Comparison of ENCODE assay signal across 1 cellular context in the genomic region with DNA sequence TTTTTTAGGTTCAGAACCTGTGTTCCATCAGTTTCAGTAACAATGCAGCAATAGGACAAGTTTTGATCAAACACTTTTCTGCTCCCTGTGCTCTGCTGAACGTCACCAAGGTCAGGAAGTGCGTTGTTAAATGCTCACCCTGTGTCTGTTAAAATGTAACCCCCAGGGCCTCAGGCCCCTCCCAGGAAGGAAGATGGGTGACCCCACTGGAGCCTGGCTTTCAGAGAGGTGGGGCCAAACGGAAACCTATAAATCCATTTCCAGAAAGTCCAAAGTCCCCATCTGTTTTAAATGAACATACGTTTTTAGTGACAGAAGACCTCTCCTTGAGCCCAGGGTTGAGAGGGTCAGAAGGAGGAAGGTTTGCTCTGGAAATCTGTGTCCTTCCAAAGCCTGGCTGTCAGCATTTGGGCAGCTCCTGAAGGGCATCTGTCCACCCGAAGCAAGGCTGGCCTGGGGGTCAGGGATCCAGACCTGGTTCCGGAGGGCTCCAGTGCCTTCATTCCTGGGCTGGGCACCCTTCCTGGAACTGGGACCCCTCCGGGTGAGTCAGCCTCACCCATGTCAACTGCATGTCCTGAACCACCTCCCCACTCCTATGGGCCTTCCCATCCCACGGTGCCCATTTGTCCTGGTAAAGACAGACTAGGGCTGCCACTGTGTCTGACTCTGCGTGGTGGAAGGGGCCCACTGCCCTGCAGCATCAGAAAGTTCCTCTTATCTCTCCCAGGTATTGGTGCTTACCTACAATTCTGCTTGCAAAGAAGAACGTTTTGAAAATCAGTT.
TF ChIP-seq lines count a peak whose summit lies in the region.

No MANE protein-coding gene starts in this region.

TF ChIP-seq in HepG2, 621 proteins besides CTCF, POLR2A, EP300 and RAD21 (continued from another document):
- TF ChIP-seq ZBTB40 (IDR thresholded peaks at IDR 0.05) (no peak), ZBTB40 (CRISPR knock-in tag; IDR thresholded peaks at IDR 0.05) (no peak; the same call in 1 of the 2 replicates), HIC2 (CRISPR knock-in tag; IDR thresholded peaks at IDR 0.05; ENCODE audit: low read depth) (peak; percentile 54; the same call in 1 of the 2 replicates), HOXA7 (CRISPR knock-in tag; IDR thresholded peaks at IDR 0.05) (no peak), ATF7-NPFF (CRISPR knock-in tag; IDR thresholded peaks at IDR 0.05; ENCODE audit: low read depth) (no peak), ZNF672 (CRISPR knock-in tag; IDR thresholded peaks at IDR 0.05) (no peak), MXD1 (CRISPR knock-in tag; IDR thresholded peaks at IDR 0.05) (no peak), HDAC2 (CRISPR knock-in tag; IDR thresholded peaks at IDR 0.05) (0 out of 2 replicates have a peak, but pooled peaks have one; percentile 35), MYNN (CRISPR knock-in tag; IDR thresholded peaks at IDR 0.05; ENCODE audit: low read depth) (no peak), ZKSCAN1 (IDR thresholded peaks at IDR 0.05; ENCODE audit: low read length) (no peak), NFIB (CRISPR knock-in tag; IDR thresholded peaks at IDR 0.05; ENCODE audit: borderline replicate concordance) (no peak), HMGXB3 (CRISPR knock-in tag; IDR thresholded peaks at IDR 0.05; ENCODE audit: borderline replicate concordance) (0 out of 2 replicates have a peak, but pooled peaks have one; percentile 44), ZNF160 (CRISPR knock-in tag; IDR thresholded peaks at IDR 0.05) (no peak; the same call in 1 of the 2 replicates), JARID2 (CRISPR knock-in tag; IDR thresholded peaks at IDR 0.05; ENCODE audit: insufficient replicate concordance) (no peak), NCOA1 (CRISPR knock-in tag; IDR thresholded peaks at IDR 0.05) (no peak), ZNF362 (CRISPR knock-in tag; IDR thresholded peaks at IDR 0.05; ENCODE audit: borderline replicate concordance) (no peak), ETV5 (CRISPR knock-in tag; IDR thresholded peaks at IDR 0.05; ENCODE audit: borderline replicate concordance) (peak; percentile 91; the same call in 1 of the 2 replicates), ELF4 (CRISPR knock-in tag; IDR thresholded peaks at IDR 0.05; ENCODE audit: borderline replicate concordance) (no peak), ZNF564 (CRISPR knock-in tag; IDR thresholded peaks at IDR 0.05) (peak; percentile 73; the same call in 1 of the 2 replicates), ZNF333 (CRISPR knock-in tag; IDR thresholded peaks at IDR 0.05; ENCODE audit: borderline replicate concordance) (no peak), ZNF607 (CRISPR knock-in tag; IDR thresholded peaks at IDR 0.05; ENCODE audit: borderline replicate concordance) (peak; percentile 44; the same call in 1 of the 2 replicates), CAMTA2 (CRISPR knock-in tag; IDR thresholded peaks at IDR 0.05; ENCODE audit: borderline replicate concordance) (peak; percentile 78; the same call in 1 of the 2 replicates)
- TF ChIP-seq, protein P1, sequence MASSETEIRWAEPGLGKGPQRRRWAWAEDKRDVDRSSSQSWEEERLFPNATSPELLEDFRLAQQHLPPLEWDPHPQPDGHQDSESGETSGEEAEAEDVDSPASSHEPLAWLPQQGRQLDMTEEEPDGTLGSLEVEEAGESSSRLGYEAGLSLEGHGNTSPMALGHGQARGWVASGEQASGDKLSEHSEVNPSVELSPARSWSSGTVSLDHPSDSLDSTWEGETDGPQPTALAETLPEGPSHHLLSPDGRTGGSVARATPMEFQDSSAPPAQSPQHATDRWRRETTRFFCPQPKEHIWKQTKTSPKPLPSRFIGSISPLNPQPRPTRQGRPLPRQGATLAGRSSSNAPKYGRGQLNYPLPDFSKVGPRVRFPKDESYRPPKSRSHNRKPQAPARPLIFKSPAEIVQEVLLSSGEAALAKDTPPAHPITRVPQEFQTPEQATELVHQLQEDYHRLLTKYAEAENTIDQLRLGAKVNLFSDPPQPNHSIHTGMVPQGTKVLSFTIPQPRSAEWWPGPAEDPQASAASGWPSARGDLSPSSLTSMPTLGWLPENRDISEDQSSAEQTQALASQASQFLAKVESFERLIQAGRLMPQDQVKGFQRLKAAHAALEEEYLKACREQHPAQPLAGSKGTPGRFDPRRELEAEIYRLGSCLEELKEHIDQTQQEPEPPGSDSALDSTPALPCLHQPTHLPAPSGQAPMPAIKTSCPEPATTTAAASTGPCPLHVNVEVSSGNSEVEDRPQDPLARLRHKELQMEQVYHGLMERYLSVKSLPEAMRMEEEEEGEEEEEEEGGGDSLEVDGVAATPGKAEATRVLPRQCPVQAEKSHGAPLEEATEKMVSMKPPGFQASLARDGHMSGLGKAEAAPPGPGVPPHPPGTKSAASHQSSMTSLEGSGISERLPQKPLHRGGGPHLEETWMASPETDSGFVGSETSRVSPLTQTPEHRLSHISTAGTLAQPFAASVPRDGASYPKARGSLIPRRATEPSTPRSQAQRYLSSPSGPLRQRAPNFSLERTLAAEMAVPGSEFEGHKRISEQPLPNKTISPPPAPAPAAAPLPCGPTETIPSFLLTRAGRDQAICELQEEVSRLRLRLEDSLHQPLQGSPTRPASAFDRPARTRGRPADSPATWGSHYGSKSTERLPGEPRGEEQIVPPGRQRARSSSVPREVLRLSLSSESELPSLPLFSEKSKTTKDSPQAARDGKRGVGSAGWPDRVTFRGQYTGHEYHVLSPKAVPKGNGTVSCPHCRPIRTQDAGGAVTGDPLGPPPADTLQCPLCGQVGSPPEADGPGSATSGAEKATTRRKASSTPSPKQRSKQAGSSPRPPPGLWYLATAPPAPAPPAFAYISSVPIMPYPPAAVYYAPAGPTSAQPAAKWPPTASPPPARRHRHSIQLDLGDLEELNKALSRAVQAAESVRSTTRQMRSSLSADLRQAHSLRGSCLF (CRISPR knock-in tag; IDR thresholded peaks at IDR 0.05; ENCODE audit: borderline replicate concordance): no peak
